ENCODE assay signal across 7 cellular contexts in the genomic region with DNA sequence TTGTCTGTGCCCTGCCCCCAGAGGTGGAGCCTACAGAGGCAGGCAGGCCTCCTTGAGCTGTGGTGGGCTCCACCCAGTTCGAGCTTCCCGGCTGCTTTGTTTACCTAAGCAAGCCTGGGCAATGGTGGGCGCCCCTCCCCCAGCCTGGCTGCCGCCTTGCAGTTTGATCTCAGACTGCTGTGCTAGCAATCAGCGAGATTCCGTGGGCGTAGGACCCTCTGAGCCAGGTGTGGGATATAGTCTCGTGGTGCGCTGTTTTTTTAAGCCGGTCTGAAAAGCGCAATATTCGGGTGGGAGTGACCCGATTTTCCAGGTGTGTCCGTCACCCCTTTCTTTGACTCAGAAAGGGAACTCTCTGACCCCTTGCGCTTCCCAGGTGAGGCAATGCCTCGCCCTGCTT. TPM values are rescaled to one million over a fixed set of nuclear protein-coding genes. Genes with fewer than 3 reads are reported as not detected.
"Had no signal": no experiment of that assay in that cellular context is flagged by ENCODE, and none has a peak within 500 bp of the region (broad histone marks: within the 10 kb centered on the region; RNA-seq: fewer than 3 reads in every experiment).

No MANE protein-coding gene starts in this region.

RNA-seq across cellular contexts. Expression of gene SHISAL2B, which starts 24.2 kb away (rescaled TPM):
- total RNA-seq: IMR-90, NCI-H460, PC-9, Peyer's patch, RPMI7951, SK-MEL-5 had no signal
- polyA plus RNA-seq: IMR-90, SK-N-SH had no signal
